ENCODE assay signal across 8 cellular contexts in the genomic region with DNA sequence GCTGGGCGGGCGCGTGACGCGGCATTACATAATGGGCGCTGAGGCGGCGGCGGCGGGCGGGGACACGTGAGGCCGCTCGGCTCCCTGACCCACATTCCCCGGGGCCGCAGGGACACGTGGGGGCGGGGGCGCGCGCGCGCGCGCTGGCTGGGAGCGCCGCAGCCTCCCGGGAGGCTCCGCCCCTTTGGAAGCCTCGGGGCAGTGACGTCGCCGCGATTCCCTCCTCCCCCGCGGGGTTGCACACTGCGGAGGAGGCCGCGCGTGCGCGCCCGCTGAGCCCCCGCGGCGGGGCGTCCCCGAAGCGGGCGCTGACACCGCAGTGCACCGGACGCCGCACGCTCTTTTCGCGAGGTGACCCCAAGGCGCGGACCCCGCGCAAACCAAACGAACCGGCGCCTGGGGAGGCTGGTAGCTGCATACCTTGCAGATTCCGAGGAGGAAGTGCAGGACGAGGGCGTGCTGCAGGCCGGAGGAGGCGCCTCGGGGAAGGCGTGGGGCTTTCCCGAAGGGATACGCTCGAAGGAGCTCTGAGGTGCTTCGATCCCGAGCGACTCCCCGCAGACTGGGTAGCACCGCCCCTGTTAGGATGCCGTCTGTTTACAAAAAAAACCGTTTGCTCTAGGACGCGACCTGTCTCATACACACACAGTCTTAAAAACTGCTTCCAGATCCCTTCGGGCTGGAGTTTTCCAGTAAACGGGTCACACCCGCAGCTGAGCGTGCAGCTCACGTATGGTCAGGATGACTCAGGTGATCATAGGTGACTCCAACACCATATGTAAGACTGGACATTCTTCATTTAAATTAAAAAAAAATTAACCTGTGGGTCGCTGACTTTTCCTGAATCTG. TPM values are rescaled to one million over a fixed set of nuclear protein-coding genes. Genes with fewer than 3 reads are reported as not detected.
A peak's percentile ranks its signal among the peaks of the same experiment; 100 is the strongest.
DNase-seq lines count a peak whose midpoint lies in the region; ATAC-seq, FAIRE-seq and TF ChIP-seq lines count a peak whose summit lies in the region.

No MANE protein-coding gene starts in this region.

- no peaks in the 10 kb centered on the region for H3K9me3 Mint-ChIP-seq in Calu3 (ENCODE audit: low read depth, unreplicated experiment)
- no peaks in the 10 kb centered on the region for H3K9me3 Mint-ChIP-seq in activated CD8-positive, alpha-beta memory T cell treated with anti-CD3 and anti-CD28 coated beads, Interleukin-2, amount 10 ng/mL, durations not matched to agents 7 days and 5 days (ENCODE audit: low read depth)

- peaks cover 8 to 17% (median 12%) of the 10 kb centered on the region in 4 experiments; a peak in 6 of 7 replicates for H3K4me1 ChIP-seq in H1 (replicated peaks in 1 of 4; ENCODE audit: control insufficient read depth in 3 of 4, insufficient read depth in 4 of 4, low read length in 3 of 4)

- H4K91ac ChIP-seq in H1 (replicated peaks; ENCODE audit: insufficient read length, low read length): peak overlapping the region; percentile 75

- peak overlapping the region; percentile 99 for H4K8ac ChIP-seq in H1 (ENCODE audit: extremely low read depth, insufficient read depth, low read length)

- H3K79me1 ChIP-seq in H1 (ENCODE audit: low read depth, low read length): no peaks in the 10 kb centered on the region

- ATAC-seq in GM21390 (IDR thresholded peaks at IDR 0.05; ENCODE audit: unreplicated experiment): peak; percentile 74
- ATAC-seq in activated CD8-positive, alpha-beta memory T cell treated with anti-CD3 and anti-CD28 coated beads, Interleukin-2, amount 10 ng/mL, durations not matched to agents 7 days and 5 days: peak; percentile 82

- peak overlapping the region; percentile 91 to 94 (median 92) for H3K4me3 ChIP-seq in H1 (ENCODE audit: extremely low read depth in 1 of 4, insufficient read depth in 2 of 4, low read depth in 3 of 4, low read length in 4 of 4)

- H2BK15ac ChIP-seq in H1 (ENCODE audit: low read length): no peak overlapping the region

- peak overlapping the region; percentile 34 for H3K56ac ChIP-seq in H1 (replicated peaks; ENCODE audit: insufficient read length, low read depth, low read length)

- BruUV-seq in Calu3 (replicated peaks; lab: Mats Ljungman, UMichigan): no TSS peak

- H2BK120ac ChIP-seq in H1 (replicated peaks; ENCODE audit: low read depth, low read length): peak overlapping the region; percentile 86

- CTCF ChIA-PET in Calu3 (lab: Charles Lee): interaction anchor here (0.7 to 1.3 kb wide), 5 partner anchors 12 to 149 kb away, joined by 3 to 5 read pairs (median 3); a partner anchor contains a TSS
- CTCF ChIA-PET in activated CD8-positive, alpha-beta memory T cell treated with anti-CD3 and anti-CD28 coated beads, Interleukin-2, amount 10 ng/mL, durations not matched to agents 7 days and 5 days (lab: Charles Lee): interaction anchor here (1.1 to 1.5 kb wide), 4 partner anchors 9 to 29 kb away, joined by 3 to 5 read pairs (median 4); a partner anchor contains a TSS
- CTCF ChIA-PET in H1 (lab: Charles Lee; ENCODE audit: partially characterized antibody): interaction anchor here (0.6 to 2.8 kb wide), 5 partner anchors 12 to 965 kb away, joined by 3 to 8 read pairs (median 3); no protein-coding TSS in a partner anchor

- peak overlapping the region; percentile 89 for H3K27ac Mint-ChIP-seq in Calu3 (ENCODE audit: unreplicated experiment)
- peak overlapping the region; percentile 84 for H3K27ac Mint-ChIP-seq in activated CD8-positive, alpha-beta memory T cell treated with anti-CD3 and anti-CD28 coated beads, Interleukin-2, amount 10 ng/mL, durations not matched to agents 7 days and 5 days

- no peak overlapping the region; the same call in 1 of the 2 replicates for H2AK5ac ChIP-seq in H1 (ENCODE audit: low read depth, low read length)

- peak in 1 of 2 experiments; percentile 73; a peak in 1 of 3 replicates for TF ChIP-seq EP300 in H1 (IDR thresholded peaks at IDR 0.05; ENCODE audit: borderline replicate concordance in 1 of 2, low read depth in 2 of 2, low read length in 2 of 2)

- intact Hi-C loops in Calu3 (cut with micrococcal nuclease; ENCODE audit: unreplicated experiment): loop anchor here (2.0 kb wide), 2 partner anchors 19 to 29 kb away; a partner anchor contains a TSS

- POLR2A ChIA-PET in H1 (lab: Charles Lee; ENCODE audit: partially characterized antibody): interaction anchor here (0.6 to 6.6 kb wide), 20 partner anchors 8 to 863 kb away, joined by 3 to 137 read pairs (median 5); a partner anchor contains a TSS

- H3K18ac ChIP-seq in H1 (ENCODE audit: extremely low read depth, low read length): peak overlapping the region; percentile 81; the same call in 1 of the 2 replicates

- TF ChIP-seq RAD21 in H1 (IDR thresholded peaks at IDR 0.05 in 1 of 2, conservative IDR thresholded peaks at IDR 0.05 in 1 of 2; ENCODE audit: low read depth in 2 of 2, low read length in 2 of 2): peak in 1 of 2 experiments; percentile 0; a peak in 1 of 4 replicates

- peak overlapping the region; percentile 70 for H3K4me3 Mint-ChIP-seq in Calu3 (ENCODE audit: low read depth, unreplicated experiment)
- peak overlapping the region; percentile 80 for H3K4me3 Mint-ChIP-seq in activated CD8-positive, alpha-beta memory T cell treated with anti-CD3 and anti-CD28 coated beads, Interleukin-2, amount 10 ng/mL, durations not matched to agents 7 days and 5 days

- H3K4me1 Mint-ChIP-seq in Calu3 (ENCODE audit: low read depth, unreplicated experiment): peaks cover 47% of the 10 kb centered on the region
- peaks cover 28% of the 10 kb centered on the region for H3K4me1 Mint-ChIP-seq in activated CD8-positive, alpha-beta memory T cell treated with anti-CD3 and anti-CD28 coated beads, Interleukin-2, amount 10 ng/mL, durations not matched to agents 7 days and 5 days

- no peak overlapping the region for H3K23ac ChIP-seq in H1 (ENCODE audit: insufficient read length)

- peaks cover 5% of the 10 kb centered on the region for H3K23me2 ChIP-seq in H1 (ENCODE audit: low read depth, low read length)

- peak overlapping the region; percentile 93 to 100 (median 94) for H3K9ac ChIP-seq in H1 (replicated peaks in 1 of 4; ENCODE audit: extremely low read depth in 1 of 4, low read depth in 3 of 4, low read length in 3 of 4)

- no peaks in the 10 kb centered on the region; a peak in 1 of 7 replicates for H3K27me3 ChIP-seq in H1 (replicated peaks in 1 of 4; ENCODE audit: control insufficient read depth in 3 of 4, extremely low read depth in 1 of 4, insufficient read depth in 3 of 4, low read length in 3 of 4)

- no peak for TF ChIP-seq CTCF in Calu3 (IDR thresholded peaks at IDR 0.05; ENCODE audit: unreplicated experiment)
- no peak for TF ChIP-seq CTCF in H1 (IDR thresholded peaks at IDR 0.05; ENCODE audit: control extremely low read depth in 1 of 3, insufficient read depth in 1 of 3, low read depth in 1 of 3, low read length in 3 of 3)

- peak overlapping the region; percentile 97 for H3K27ac ChIP-seq in H1 (ENCODE audit: low read depth, low read length)

- 1% methylated on average over 54 of the region's 89 CpGs; no CpG with 5 or more reads in 1 of the 2 experiments for WGBS in H1 (ENCODE audit: extremely low coverage in 1 of 2, insufficient coverage in 1 of 2, insufficient read length in 1 of 2, insufficient replicate concordance in 2 of 2, low coverage in 1 of 2, low lambda C conversion rate in 2 of 2, missing lambda C conversion rate in 1 of 2), 2 experiments

- H3K9me3 ChIP-seq in H1 (ENCODE audit: insufficient read depth in 2 of 2, low read depth in 1 of 2, low read length in 1 of 2): no peaks in the 10 kb centered on the region

- peak; percentile 93 for FAIRE-seq in HTR-8/SVneo (lab: Jason Lieb, UNC)
- peak; percentile 28 for FAIRE-seq in H1 (lab: Jason Lieb, UNC)

- peaks cover 4 to 44% of the 10 kb centered on the region in 2 experiments; a peak in 3 of 4 replicates for H3K79me2 ChIP-seq in H1 (ENCODE audit: control insufficient read depth in 1 of 2, insufficient read depth in 2 of 2, low read length in 2 of 2)

- H3K14ac ChIP-seq in H1 (ENCODE audit: insufficient read length): no peak overlapping the region

- no peak overlapping the region for H3K4ac ChIP-seq in H1 (replicated peaks; ENCODE audit: insufficient read length, low read depth, low read length)

- H2BK20ac ChIP-seq in H1 (ENCODE audit: low read length): no peak overlapping the region

- peak; percentile 74 to 76 for TF ChIP-seq POLR2A in H1 (IDR thresholded peaks at IDR 0.05; ENCODE audit: control extremely low read depth in 1 of 2, low read depth in 2 of 2, low read length in 2 of 2)

- peak overlapping the region; percentile 41; the same call in 1 of the 2 replicates for H2BK12ac ChIP-seq in H1 (ENCODE audit: low read depth, low read length)

- no peak overlapping the region for H2AFZ ChIP-seq in H1 (ENCODE audit: low read length)

- peaks cover 39% of the 10 kb centered on the region for H3K36me3 Mint-ChIP-seq in Calu3 (ENCODE audit: insufficient read depth, unreplicated experiment)
- H3K36me3 Mint-ChIP-seq in activated CD8-positive, alpha-beta memory T cell treated with anti-CD3 and anti-CD28 coated beads, Interleukin-2, amount 10 ng/mL, durations not matched to agents 7 days and 5 days: peaks cover 3% of the 10 kb centered on the region

- peak overlapping the region; percentile 72 for H2BK5ac ChIP-seq in H1 (ENCODE audit: low read depth, low read length)

- H4K20me1 ChIP-seq in H1 (replicated peaks in 1 of 2; ENCODE audit: control insufficient read depth in 1 of 2, insufficient read depth in 2 of 2, low read length in 2 of 2): peaks cover 0 to 3% of the 10 kb centered on the region in 2 experiments

- peak overlapping the region; percentile 89 to 97 for H3K4me2 ChIP-seq in H1 (ENCODE audit: insufficient read depth in 1 of 2, low read depth in 2 of 2, low read length in 2 of 2)

- no peaks in the 10 kb centered on the region for H3K36me3 ChIP-seq in H1 (ENCODE audit: control insufficient read depth in 2 of 4, insufficient read depth in 4 of 4, low read length in 3 of 4)

- H4K5ac ChIP-seq in H1 (ENCODE audit: insufficient read length, low read depth, low read length): peak overlapping the region; percentile 98

- DNase-seq in Calu3 (peak; percentile 98), HTR-8/SVneo (ENCODE audit: insufficient read length, low spot score) (peak; percentile 94), NOMO-1 (lab: John Stamatoyannopoulos, UW; ENCODE audit: unreplicated experiment in 2 of 2) (peak; percentile 91 to 94), H1 (ENCODE audit: low read depth in 1 of 2, low spot score in 2 of 2) (peak; percentile 82 to 99), mesenteric fat pad (ENCODE audit: low spot score) (peak; percentile 99)
- peak; percentile 96 for DNase-seq in activated CD8-positive, alpha-beta memory T cell treated with anti-CD3 and anti-CD28 coated beads, Interleukin-2, amount 10 ng/mL, durations not matched to agents 7 days and 5 days
- DNase-seq in stimulated activated CD8-positive, alpha-beta memory T cell treated with anti-CD3 and anti-CD28 coated beads, Interleukin-15, amount 100 ng/mL, for 1 hour (ENCODE audit: low read depth): peak; percentile 93

- H3K27me3 Mint-ChIP-seq in Calu3 (ENCODE audit: unreplicated experiment): peaks cover 20% of the 10 kb centered on the region
- peaks cover 23% of the 10 kb centered on the region for H3K27me3 Mint-ChIP-seq in activated CD8-positive, alpha-beta memory T cell treated with anti-CD3 and anti-CD28 coated beads, Interleukin-2, amount 10 ng/mL, durations not matched to agents 7 days and 5 days

RNA-seq across cellular contexts. Expression of a gene that starts 1.0 kb away (rescaled TPM):
- 15.8 and 18.9 TPM in 2 replicates for total RNA-seq in Calu3 (2022)
- 1 to 10 TPM; 3.8 to 4.1 TPM for total RNA-seq in activated CD8-positive, alpha-beta memory T cell treated with anti-CD3 and anti-CD28 coated beads, Interleukin-2, amount 10 ng/mL, durations not matched to agents 7 days and 5 days
- total RNA-seq in H1 (2021; fragmentation: NEBNext Ultra II Directional; extraction: Animal tissue kit (Norgen Biotek cat#: 25700)): 21.7 and 22.0 TPM in 2 replicates
- polyA plus RNA-seq in H1 (2011; rRNA removed): 3.5 and 5.9 TPM in 2 replicates
- 6.9 TPM for polyA plus RNA-seq in H1 (2011; cell fraction: cytosol; rRNA removed)
- polyA plus RNA-seq in H1 (2011; cell fraction: nucleus; rRNA removed): 3.1 TPM
- polyA plus RNA-seq in H1 (2012, experiment 1 of 2): 9.9 to 16.3 TPM (median 12.7 TPM) in 4 replicates
- polyA plus RNA-seq in H1 (2012, experiment 2 of 2): 0.39 TPM
- polyA plus RNA-seq in H1 (2013, experiment 1 of 2): 7.1 TPM
- polyA plus RNA-seq in H1 (2013, experiment 2 of 2): 7.3 TPM
- polyA minus RNA-seq in H1 (2011; rRNA and poly(A)+ RNA removed): 26.1 and 41.2 TPM in 2 replicates
- 17.2 TPM for polyA minus RNA-seq in H1 (2011; cell fraction: cytosol; rRNA and poly(A)+ RNA removed)
- polyA minus RNA-seq in H1 (2011; cell fraction: nucleus; rRNA and poly(A)+ RNA removed): 29.0 TPM
- total RNA-seq in mesenteric fat pad: 19.4 TPM

RNA-seq across cellular contexts. Expression of a gene that starts 29.2 kb away (rescaled TPM):
- total RNA-seq in Calu3 (2022) (1,190 and 1,430 TPM in 2 replicates), mesenteric fat pad (1,360 TPM)
- 1,000 to 10,000 TPM; 1,249 to 1,693 TPM for total RNA-seq in activated CD8-positive, alpha-beta memory T cell treated with anti-CD3 and anti-CD28 coated beads, Interleukin-2, amount 10 ng/mL, durations not matched to agents 7 days and 5 days
- total RNA-seq in H1 (2021; fragmentation: NEBNext Ultra II Directional; extraction: Animal tissue kit (Norgen Biotek cat#: 25700)): 2,767 and 2,819 TPM in 2 replicates
- 6,473 and 6,491 TPM in 2 replicates for polyA plus RNA-seq in H1 (2011; rRNA removed)
- 6,660 TPM for polyA plus RNA-seq in H1 (2011; cell fraction: cytosol; rRNA removed)
- 3,832 TPM for polyA plus RNA-seq in H1 (2011; cell fraction: nucleus; rRNA removed)
- 3,531 to 4,386 TPM (median 4,298 TPM) in 4 replicates for polyA plus RNA-seq in H1 (2012, experiment 1 of 2)
- polyA plus RNA-seq in H1 (2012, experiment 2 of 2): 9,956 TPM
- 2,824 TPM for polyA plus RNA-seq in H1 (2013, experiment 1 of 2)
- polyA plus RNA-seq in H1 (2013, experiment 2 of 2): 2,851 TPM
- polyA minus RNA-seq in H1 (2011; rRNA and poly(A)+ RNA removed): 1,830 and 1,953 TPM in 2 replicates
- 1,561 TPM for polyA minus RNA-seq in H1 (2011; cell fraction: cytosol; rRNA and poly(A)+ RNA removed)
- polyA minus RNA-seq in H1 (2011; cell fraction: nucleus; rRNA and poly(A)+ RNA removed): 1,070 TPM

RNA-seq across cellular contexts. Expression of a gene that starts 29.3 kb away (rescaled TPM):
- total RNA-seq in Calu3 (2022) (7.5 and 7.7 TPM in 2 replicates), mesenteric fat pad (15.7 TPM)
- total RNA-seq in activated CD8-positive, alpha-beta memory T cell treated with anti-CD3 and anti-CD28 coated beads, Interleukin-2, amount 10 ng/mL, durations not matched to agents 7 days and 5 days: 1 to 10 TPM; 3.4 to 3.8 TPM
- total RNA-seq in H1 (2021; fragmentation: NEBNext Ultra II Directional; extraction: Animal tissue kit (Norgen Biotek cat#: 25700)): 7.0 and 7.6 TPM in 2 replicates
- polyA plus RNA-seq in H1 (2011; rRNA removed): 1.8 and 3.4 TPM in 2 replicates
- 4.4 TPM for polyA plus RNA-seq in H1 (2011; cell fraction: cytosol; rRNA removed)
- polyA plus RNA-seq in H1 (2011; cell fraction: nucleus; rRNA removed): 1.5 TPM
- polyA plus RNA-seq in H1 (2012, experiment 1 of 2): 3.6 to 7.2 TPM (median 5.0 TPM) in 4 replicates
- polyA plus RNA-seq in H1 (2012, experiment 2 of 2): 0.88 TPM
- polyA plus RNA-seq in H1 (2013, experiment 1 of 2): 4.2 TPM
- 4.4 TPM for polyA plus RNA-seq in H1 (2013, experiment 2 of 2)
- 3.1 and 3.9 TPM in 2 replicates for polyA minus RNA-seq in H1 (2011; rRNA and poly(A)+ RNA removed)
- polyA minus RNA-seq in H1 (2011; cell fraction: cytosol; rRNA and poly(A)+ RNA removed): 3.3 TPM
- polyA minus RNA-seq in H1 (2011; cell fraction: nucleus; rRNA and poly(A)+ RNA removed): 8.5 TPM

Comparison
In these comparisons a context has a peak if more than half of its experiments do, and no peak if none do; other contexts are left out.
1. Peak in every context shown above with its lines: DNase-seq, ATAC-seq, H3K4me3 ChIP-seq and H3K27ac ChIP-seq.